1 cellular context compared by ENCODE assay signal in the genomic region with DNA sequence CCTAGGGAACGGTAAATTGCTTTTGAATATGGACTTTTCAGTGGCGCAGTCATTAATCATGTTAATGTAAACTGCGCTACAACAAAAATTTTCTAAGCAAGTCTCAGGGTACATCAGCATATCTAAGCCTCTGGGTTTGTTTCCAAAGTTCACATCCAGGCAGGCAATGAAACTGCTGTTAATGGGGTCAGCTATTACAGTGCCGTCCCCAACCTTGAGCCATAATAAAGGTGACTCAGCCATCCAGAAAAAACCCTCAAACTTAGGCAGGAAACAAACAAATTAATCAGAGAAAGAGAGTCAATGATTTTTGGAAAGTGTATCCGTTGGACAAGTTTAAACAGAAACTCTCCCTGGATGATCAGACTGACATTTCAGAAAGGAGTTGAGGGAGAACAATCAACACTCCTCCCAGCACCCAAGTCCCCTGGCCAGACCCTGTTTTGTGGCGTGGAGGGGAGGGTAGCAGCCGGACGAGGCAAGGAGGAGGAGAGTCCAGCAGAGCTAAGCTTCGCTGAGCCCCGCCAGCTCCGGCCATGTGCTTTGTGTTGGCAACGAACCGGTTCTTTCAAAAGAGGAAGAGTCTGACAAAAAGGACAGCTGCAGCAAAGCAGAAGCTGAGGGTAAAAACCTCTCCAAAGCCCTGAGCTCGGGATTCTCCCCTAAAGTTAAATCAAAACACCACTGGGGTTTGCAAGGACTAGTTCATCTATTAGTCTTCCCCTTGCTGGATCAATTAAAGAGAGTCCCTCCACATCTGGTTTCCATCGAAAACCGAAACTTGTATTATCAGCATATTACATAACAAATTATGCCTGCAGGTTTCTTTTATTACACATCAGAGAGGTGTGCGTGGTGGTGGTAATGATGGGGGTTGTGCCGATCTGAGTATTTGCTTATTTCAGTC.
TF ChIP-seq lines count a peak whose summit lies in the region.

No MANE protein-coding gene starts in this region.

TF ChIP-seq in HepG2, 621 proteins besides CTCF, POLR2A, EP300 and RAD21 (continued from another document and continues in another):
- TF ChIP-seq ARHGAP35 (CRISPR knock-in tag; IDR thresholded peaks at IDR 0.05; ENCODE audit: borderline replicate concordance) (no peak), NR2F1 (CRISPR knock-in tag; IDR thresholded peaks at IDR 0.05) (no peak), CREM (IDR thresholded peaks at IDR 0.05) (no peak), CREM (CRISPR knock-in tag; IDR thresholded peaks at IDR 0.05) (no peak), BCLAF1 (IDR thresholded peaks at IDR 0.05) (no peak), ZNF790 (CRISPR knock-in tag; IDR thresholded peaks at IDR 0.05; ENCODE audit: borderline replicate concordance) (no peak), ZNF629 (CRISPR knock-in tag; conservative IDR thresholded peaks at IDR 0.05) (no peak), ZNF749 (CRISPR knock-in tag; IDR thresholded peaks at IDR 0.05; ENCODE audit: borderline replicate concordance) (no peak), SCMH1 (CRISPR knock-in tag; IDR thresholded peaks at IDR 0.05; ENCODE audit: borderline replicate concordance) (no peak), BRCA1 (CRISPR knock-in tag; IDR thresholded peaks at IDR 0.05) (no peak), ZNF292 (CRISPR knock-in tag; IDR thresholded peaks at IDR 0.05; ENCODE audit: borderline replicate concordance, low read depth) (no peak), MLXIP (CRISPR knock-in tag; IDR thresholded peaks at IDR 0.05; ENCODE audit: borderline replicate concordance) (no peak), REL (CRISPR knock-in tag; conservative IDR thresholded peaks at IDR 0.05) (no peak), ZNF260 (CRISPR knock-in tag; IDR thresholded peaks at IDR 0.05; ENCODE audit: borderline replicate concordance, low read depth) (no peak), NFE2L1 (CRISPR knock-in tag; IDR thresholded peaks at IDR 0.05; ENCODE audit: borderline replicate concordance) (no peak), ZEB1 (IDR thresholded peaks at IDR 0.05; ENCODE audit: insufficient replicate concordance, low read depth) (no peak), YEATS2 (CRISPR knock-in tag; IDR thresholded peaks at IDR 0.05; ENCODE audit: borderline replicate concordance) (no peak), ZMYM3 (CRISPR knock-in tag; IDR thresholded peaks at IDR 0.05) (no peak), NFATC3 (CRISPR knock-in tag; IDR thresholded peaks at IDR 0.05) (no peak), ZNF713 (CRISPR knock-in tag; IDR thresholded peaks at IDR 0.05) (no peak), NFE2L2 (IDR thresholded peaks at IDR 0.05; ENCODE audit: low read length) (peak; percentile 33; the same call in 1 of the 2 replicates), FOXK2 (IDR thresholded peaks at IDR 0.05) (no peak), ARNT (IDR thresholded peaks at IDR 0.05) (no peak), DRAP1 (CRISPR knock-in tag; IDR thresholded peaks at IDR 0.05) (no peak), ZFAT (CRISPR knock-in tag; conservative IDR thresholded peaks at IDR 0.05) (no peak), FOSL1 (CRISPR knock-in tag; IDR thresholded peaks at IDR 0.05; ENCODE audit: borderline replicate concordance) (peak; percentile 20; the same call in 1 of the 2 replicates), ZNF780A (CRISPR knock-in tag; IDR thresholded peaks at IDR 0.05) (no peak), TEAD3 (CRISPR knock-in tag; optimal IDR thresholded peaks at IDR 0.05; ENCODE audit: borderline replicate concordance) (no peak), ZNF841 (CRISPR knock-in tag; IDR thresholded peaks at IDR 0.05; ENCODE audit: borderline replicate concordance) (no peak), TBX2 (CRISPR knock-in tag; IDR thresholded peaks at IDR 0.05; ENCODE audit: borderline replicate concordance) (peak; percentile 47; the same call in 1 of the 2 replicates), IRF1 (CRISPR knock-in tag; IDR thresholded peaks at IDR 0.05; ENCODE audit: low read depth) (no peak), SMARCE1 (IDR thresholded peaks at IDR 0.05; ENCODE audit: borderline replicate concordance) (no peak), ZNF75D (CRISPR knock-in tag; IDR thresholded peaks at IDR 0.05; ENCODE audit: borderline replicate concordance) (no peak)
- TF ChIP-seq, protein P1, sequence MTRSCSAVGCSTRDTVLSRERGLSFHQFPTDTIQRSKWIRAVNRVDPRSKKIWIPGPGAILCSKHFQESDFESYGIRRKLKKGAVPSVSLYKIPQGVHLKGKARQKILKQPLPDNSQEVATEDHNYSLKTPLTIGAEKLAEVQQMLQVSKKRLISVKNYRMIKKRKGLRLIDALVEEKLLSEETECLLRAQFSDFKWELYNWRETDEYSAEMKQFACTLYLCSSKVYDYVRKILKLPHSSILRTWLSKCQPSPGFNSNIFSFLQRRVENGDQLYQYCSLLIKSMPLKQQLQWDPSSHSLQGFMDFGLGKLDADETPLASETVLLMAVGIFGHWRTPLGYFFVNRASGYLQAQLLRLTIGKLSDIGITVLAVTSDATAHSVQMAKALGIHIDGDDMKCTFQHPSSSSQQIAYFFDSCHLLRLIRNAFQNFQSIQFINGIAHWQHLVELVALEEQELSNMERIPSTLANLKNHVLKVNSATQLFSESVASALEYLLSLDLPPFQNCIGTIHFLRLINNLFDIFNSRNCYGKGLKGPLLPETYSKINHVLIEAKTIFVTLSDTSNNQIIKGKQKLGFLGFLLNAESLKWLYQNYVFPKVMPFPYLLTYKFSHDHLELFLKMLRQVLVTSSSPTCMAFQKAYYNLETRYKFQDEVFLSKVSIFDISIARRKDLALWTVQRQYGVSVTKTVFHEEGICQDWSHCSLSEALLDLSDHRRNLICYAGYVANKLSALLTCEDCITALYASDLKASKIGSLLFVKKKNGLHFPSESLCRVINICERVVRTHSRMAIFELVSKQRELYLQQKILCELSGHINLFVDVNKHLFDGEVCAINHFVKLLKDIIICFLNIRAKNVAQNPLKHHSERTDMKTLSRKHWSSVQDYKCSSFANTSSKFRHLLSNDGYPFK (CRISPR knock-in tag; IDR thresholded peaks at IDR 0.05; ENCODE audit: borderline replicate concordance): no peak
- TF ChIP-seq, protein P2, sequence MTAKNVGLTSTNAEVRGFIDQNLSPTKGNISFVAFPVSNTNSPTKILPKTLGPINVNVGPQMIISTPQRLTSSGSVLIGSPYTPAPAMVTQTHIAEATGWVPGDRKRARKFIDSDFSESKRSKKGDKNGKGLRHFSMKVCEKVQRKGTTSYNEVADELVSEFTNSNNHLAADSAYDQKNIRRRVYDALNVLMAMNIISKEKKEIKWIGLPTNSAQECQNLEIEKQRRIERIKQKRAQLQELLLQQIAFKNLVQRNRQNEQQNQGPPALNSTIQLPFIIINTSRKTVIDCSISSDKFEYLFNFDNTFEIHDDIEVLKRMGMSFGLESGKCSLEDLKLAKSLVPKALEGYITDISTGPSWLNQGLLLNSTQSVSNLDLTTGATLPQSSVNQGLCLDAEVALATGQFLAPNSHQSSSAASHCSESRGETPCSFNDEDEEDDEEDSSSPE (CRISPR knock-in tag; IDR thresholded peaks at IDR 0.05): no peak
- TF ChIP-seq, protein P3, sequence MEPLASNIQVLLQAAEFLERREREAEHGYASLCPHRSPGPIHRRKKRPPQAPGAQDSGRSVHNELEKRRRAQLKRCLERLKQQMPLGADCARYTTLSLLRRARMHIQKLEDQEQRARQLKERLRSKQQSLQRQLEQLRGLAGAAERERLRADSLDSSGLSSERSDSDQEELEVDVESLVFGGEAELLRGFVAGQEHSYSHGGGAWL (CRISPR knock-in tag; IDR thresholded peaks at IDR 0.05): no peak
- TF ChIP-seq, protein P4, sequence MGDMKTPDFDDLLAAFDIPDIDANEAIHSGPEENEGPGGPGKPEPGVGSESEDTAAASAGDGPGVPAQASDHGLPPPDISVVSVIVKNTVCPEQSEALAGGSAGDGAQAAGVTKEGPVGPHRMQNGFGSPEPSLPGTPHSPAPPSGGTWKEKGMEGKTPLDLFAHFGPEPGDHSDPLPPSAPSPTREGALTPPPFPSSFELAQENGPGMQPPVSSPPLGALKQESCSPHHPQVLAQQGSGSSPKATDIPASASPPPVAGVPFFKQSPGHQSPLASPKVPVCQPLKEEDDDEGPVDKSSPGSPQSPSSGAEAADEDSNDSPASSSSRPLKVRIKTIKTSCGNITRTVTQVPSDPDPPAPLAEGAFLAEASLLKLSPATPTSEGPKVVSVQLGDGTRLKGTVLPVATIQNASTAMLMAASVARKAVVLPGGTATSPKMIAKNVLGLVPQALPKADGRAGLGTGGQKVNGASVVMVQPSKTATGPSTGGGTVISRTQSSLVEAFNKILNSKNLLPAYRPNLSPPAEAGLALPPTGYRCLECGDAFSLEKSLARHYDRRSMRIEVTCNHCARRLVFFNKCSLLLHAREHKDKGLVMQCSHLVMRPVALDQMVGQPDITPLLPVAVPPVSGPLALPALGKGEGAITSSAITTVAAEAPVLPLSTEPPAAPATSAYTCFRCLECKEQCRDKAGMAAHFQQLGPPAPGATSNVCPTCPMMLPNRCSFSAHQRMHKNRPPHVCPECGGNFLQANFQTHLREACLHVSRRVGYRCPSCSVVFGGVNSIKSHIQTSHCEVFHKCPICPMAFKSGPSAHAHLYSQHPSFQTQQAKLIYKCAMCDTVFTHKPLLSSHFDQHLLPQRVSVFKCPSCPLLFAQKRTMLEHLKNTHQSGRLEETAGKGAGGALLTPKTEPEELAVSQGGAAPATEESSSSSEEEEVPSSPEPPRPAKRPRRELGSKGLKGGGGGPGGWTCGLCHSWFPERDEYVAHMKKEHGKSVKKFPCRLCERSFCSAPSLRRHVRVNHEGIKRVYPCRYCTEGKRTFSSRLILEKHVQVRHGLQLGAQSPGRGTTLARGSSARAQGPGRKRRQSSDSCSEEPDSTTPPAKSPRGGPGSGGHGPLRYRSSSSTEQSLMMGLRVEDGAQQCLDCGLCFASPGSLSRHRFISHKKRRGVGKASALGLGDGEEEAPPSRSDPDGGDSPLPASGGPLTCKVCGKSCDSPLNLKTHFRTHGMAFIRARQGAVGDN (CRISPR knock-in tag; IDR thresholded peaks at IDR 0.05): peak; percentile 69
- TF ChIP-seq, protein P5, sequence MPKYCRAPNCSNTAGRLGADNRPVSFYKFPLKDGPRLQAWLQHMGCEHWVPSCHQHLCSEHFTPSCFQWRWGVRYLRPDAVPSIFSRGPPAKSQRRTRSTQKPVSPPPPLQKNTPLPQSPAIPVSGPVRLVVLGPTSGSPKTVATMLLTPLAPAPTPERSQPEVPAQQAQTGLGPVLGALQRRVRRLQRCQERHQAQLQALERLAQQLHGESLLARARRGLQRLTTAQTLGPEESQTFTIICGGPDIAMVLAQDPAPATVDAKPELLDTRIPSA (CRISPR knock-in tag; IDR thresholded peaks at IDR 0.05; ENCODE audit: borderline replicate concordance): no peak
